In genomic region chr3:97934980-97935695, GRCh38 we compare ENCODE assay signal across 22 cellular contexts. TPM values are rescaled to one million over a fixed set of nuclear protein-coding genes. Genes with fewer than 3 reads are reported as not detected.
A peak's percentile ranks its signal among the peaks of the same experiment; 100 is the strongest.
DNase-seq lines count a peak whose midpoint lies in the region; ATAC-seq and TF ChIP-seq lines count a peak whose summit lies in the region.
"Had no signal": no experiment of that assay in that cellular context is flagged by ENCODE, and none has a peak within 500 bp of the region (broad histone marks: within the 10 kb centered on the region; RNA-seq: fewer than 3 reads in every experiment).

No MANE protein-coding gene starts in this region.

- no peak overlapping the region for H4K91ac ChIP-seq in H9 (ENCODE audit: insufficient read length, low read depth, low read length)

- WGBS in H9 (ENCODE audit: extremely low coverage, insufficient read length, low lambda C conversion rate): no CpG with 5 or more reads among the region's 3 CpGs
- 97 to 98% methylated on average over 3 of the region's 3 CpGs for WGBS in thyroid gland, 2 donors

- no peak overlapping the region for H2BK20ac ChIP-seq in H9 (ENCODE audit: low read depth, low read length, poor library complexity, severe bottlenecking)

- H3K56ac ChIP-seq in H9 (ENCODE audit: insufficient read length, low read depth, low read length): no peak overlapping the region

- no peaks in the 10 kb centered on the region for H3K9me3 ChIP-seq in H9 (ENCODE audit: control insufficient read depth, low read depth, low read length)
- H3K9me3 ChIP-seq in thyroid gland: no peaks in the 10 kb centered on the region
- H3K9me3 ChIP-seq: A549, Caco-2 had no signal

- peaks cover 11% of the 10 kb centered on the region for H3K36me3 Mint-ChIP-seq in activated naive CD8-positive, alpha-beta T cell treated with anti-CD3 and anti-CD28 coated beads, Interleukin-2, amount 50 U/mL, for 24 hours (ENCODE audit: low read depth)
- peaks cover 17% of the 10 kb centered on the region for H3K36me3 Mint-ChIP-seq in activated naive CD8-positive, alpha-beta T cell treated with anti-CD3 and anti-CD28 coated beads for 36 hours
- peaks cover 0 to 2% (median 0%) of the 10 kb centered on the region in 3 experiments; a peak in 4 of 7 replicates for H3K36me3 Mint-ChIP-seq in H9 (ENCODE audit: insufficient read depth in 1 of 3, low read depth in 3 of 3)

- H3K79me2 ChIP-seq in H9 (ENCODE audit: insufficient read depth, low read length): no peaks in the 10 kb centered on the region

- H3K23me2 ChIP-seq in H9 (ENCODE audit: insufficient read length, low read depth, low read length, poor library complexity, severe bottlenecking): no peaks in the 10 kb centered on the region

- H3K27me3 ChIP-seq in H9 (ENCODE audit: insufficient read depth, low read length) (no peaks in the 10 kb centered on the region), thyroid gland (no peaks in the 10 kb centered on the region)
- H3K27me3 ChIP-seq: BLaER1 treated with 17β-estradiol and CSF1 and Interleukin-3, amounts not matched to agents 10 nM and 100 nM had no signal

- no peak overlapping the region for H3K27ac Mint-ChIP-seq in activated naive CD8-positive, alpha-beta T cell treated with anti-CD3 and anti-CD28 coated beads, Interleukin-2, amount 50 U/mL, for 24 hours
- no peak overlapping the region for H3K27ac Mint-ChIP-seq in activated naive CD8-positive, alpha-beta T cell treated with anti-CD3 and anti-CD28 coated beads for 36 hours
- H3K27ac Mint-ChIP-seq in H9: no peak overlapping the region
- H3K27ac Mint-ChIP-seq: B cell; CD4-positive, alpha-beta T cell had no signal

- H3K4me2 ChIP-seq in H9 (ENCODE audit: insufficient read depth, insufficient read length, low read length): no peak overlapping the region
- H3K4me2 ChIP-seq: A549; BLaER1 treated with 17β-estradiol and CSF1 and Interleukin-3, amounts not matched to agents 10 nM and 100 nM had no signal

- H3K27me3 Mint-ChIP-seq in activated naive CD8-positive, alpha-beta T cell treated with anti-CD3 and anti-CD28 coated beads, Interleukin-2, amount 50 U/mL, for 24 hours: no peaks in the 10 kb centered on the region
- no peaks in the 10 kb centered on the region for H3K27me3 Mint-ChIP-seq in activated naive CD8-positive, alpha-beta T cell treated with anti-CD3 and anti-CD28 coated beads for 36 hours
- no peaks in the 10 kb centered on the region for H3K27me3 Mint-ChIP-seq in H9 (ENCODE audit: low read depth)
- H3K27me3 Mint-ChIP-seq: B cell; CD4-positive, alpha-beta T cell had no signal

- intact Hi-C loops in thyroid gland (cut with DNase I): no loop called here

- H4K8ac ChIP-seq in H9 (replicated peaks; ENCODE audit: insufficient read length, low read depth, low read length): peak overlapping the region; percentile 44

- H3K79me1 ChIP-seq in H9 (ENCODE audit: insufficient read depth, low read depth, low read length, poor library complexity, severe bottlenecking): no peaks in the 10 kb centered on the region

- H2BK15ac ChIP-seq in H9 (ENCODE audit: low read depth, low read length): no peak overlapping the region

- no peaks in the 10 kb centered on the region for H3K9me3 Mint-ChIP-seq in activated naive CD8-positive, alpha-beta T cell treated with anti-CD3 and anti-CD28 coated beads, Interleukin-2, amount 50 U/mL, for 24 hours
- H3K9me3 Mint-ChIP-seq in activated naive CD8-positive, alpha-beta T cell treated with anti-CD3 and anti-CD28 coated beads for 36 hours: no peaks in the 10 kb centered on the region
- no peaks in the 10 kb centered on the region for H3K9me3 Mint-ChIP-seq in H9
- H3K9me3 Mint-ChIP-seq: CD4-positive, alpha-beta T cell had no signal

- ATAC-seq in activated naive CD8-positive, alpha-beta T cell treated with anti-CD3 and anti-CD28 coated beads, Interleukin-2, amount 50 U/mL, for 24 hours: peak; percentile 39
- no peak for ATAC-seq in GM21381 (IDR thresholded peaks at IDR 0.05; ENCODE audit: unreplicated experiment)
- ATAC-seq: CD8-positive, alpha-beta T cell; GM12878 had no signal

- H2AK5ac ChIP-seq in H9 (ENCODE audit: insufficient read length, low read length): no peak overlapping the region

- DNase-seq in activated naive CD8-positive, alpha-beta T cell treated with anti-CD3 and anti-CD28 coated beads, Interleukin-2, amount 50 U/mL, for 24 hours: no peak
- DNase-seq in activated naive CD8-positive, alpha-beta T cell treated with anti-CD3 and anti-CD28 coated beads for 36 hours: no peak
- DNase-seq in H9 (no peak), caudate nucleus (lab: John Stamatoyannopoulos, UW) (peak in 3 of 61 donors; percentile 15 to 66 (median 33)), thyroid gland (no peak), RKO (ENCODE audit: low spot score) (no peak)
- DNase-seq: AML-193; Caco-2; Calu3; CD4-positive, alpha-beta T cell; CD8-positive, alpha-beta T cell; DMS79; DND-41; EL; GDM1 had no signal

- no peak overlapping the region for H3K23ac ChIP-seq in H9 (ENCODE audit: insufficient read length, low read depth, low read length)

- no peaks in the 10 kb centered on the region for H4K20me1 ChIP-seq in H9 (ENCODE audit: control insufficient read depth, insufficient read depth, insufficient read length)
- H4K20me1 ChIP-seq: BLaER1 treated with 17β-estradiol and CSF1 and Interleukin-3, amounts not matched to agents 10 nM and 100 nM had no signal

- no peak overlapping the region for H3T11ph ChIP-seq in H9 (ENCODE audit: low read length)

- H3K4me1 Mint-ChIP-seq in activated naive CD8-positive, alpha-beta T cell treated with anti-CD3 and anti-CD28 coated beads, Interleukin-2, amount 50 U/mL, for 24 hours: peaks cover 11% of the 10 kb centered on the region
- peaks cover 8% of the 10 kb centered on the region for H3K4me1 Mint-ChIP-seq in activated naive CD8-positive, alpha-beta T cell treated with anti-CD3 and anti-CD28 coated beads for 36 hours
- no peaks in the 10 kb centered on the region for H3K4me1 Mint-ChIP-seq in H9
- H3K4me1 Mint-ChIP-seq: B cell had no signal

- no peak overlapping the region for H3K4ac ChIP-seq in H9 (ENCODE audit: low read depth, low read length)

- H3K4me1 ChIP-seq in H9 (ENCODE audit: insufficient read depth, low read length) (no peaks in the 10 kb centered on the region), thyroid gland (peaks cover 4 to 9% of the 10 kb centered on the region in 2 donors)
- H3K4me1 ChIP-seq: A549; BLaER1 treated with 17β-estradiol and CSF1 and Interleukin-3, amounts not matched to agents 10 nM and 100 nM; Caco-2 had no signal

- H2BK5ac ChIP-seq in H9 (ENCODE audit: insufficient read length, low read length): no peak overlapping the region

- H2BK120ac ChIP-seq in H9 (ENCODE audit: low read depth, low read length, poor library complexity, severe bottlenecking): no peak overlapping the region

- no peak for TF ChIP-seq CTCF in H9 (conservative IDR thresholded peaks at IDR 0.05)
- TF ChIP-seq CTCF in thyroid gland (IDR thresholded peaks at IDR 0.05): no peak

- no peak overlapping the region for H3K4me3 ChIP-seq in thyroid gland (replicated peaks in 1 of 3)
- H3K4me3 ChIP-seq: A549; BLaER1 treated with 17β-estradiol and CSF1 and Interleukin-3, amounts not matched to agents 10 nM and 100 nM; GM12878 had no signal

- no peak overlapping the region for H3K14ac ChIP-seq in H9 (ENCODE audit: insufficient read depth, low read length)

- H3K9ac ChIP-seq in H9 (ENCODE audit: extremely low read depth, insufficient read length, low read length): no peak overlapping the region
- H3K9ac ChIP-seq: BLaER1 treated with 17β-estradiol and CSF1 and Interleukin-3, amounts not matched to agents 10 nM and 100 nM had no signal

- no peak overlapping the region for H3K27ac ChIP-seq in H9 (ENCODE audit: insufficient read length, low read depth, low read length)
- H3K27ac ChIP-seq in caudate nucleus (ENCODE audit: low read depth, low read length): peak overlapping the region; percentile 64
- peak overlapping the region; percentile 26 to 53 (median 30) for H3K27ac ChIP-seq in thyroid gland
- H3K27ac ChIP-seq: 22Rv1; A549; BLaER1 treated with 17β-estradiol and CSF1 and Interleukin-3, amounts not matched to agents 10 nM and 100 nM; C4-2B had no signal

- no peak overlapping the region for H3K18ac ChIP-seq in H9 (ENCODE audit: insufficient read length, low read depth, low read length)

- peaks cover 21 to 26% of the 10 kb centered on the region in 2 donors for H3K36me3 ChIP-seq in thyroid gland

- no peak overlapping the region for H4K5ac ChIP-seq in H9 (ENCODE audit: insufficient read length, low read depth, low read length)

- no peak overlapping the region for H3K4me3 Mint-ChIP-seq in activated naive CD8-positive, alpha-beta T cell treated with anti-CD3 and anti-CD28 coated beads, Interleukin-2, amount 50 U/mL, for 24 hours
- H3K4me3 Mint-ChIP-seq in activated naive CD8-positive, alpha-beta T cell treated with anti-CD3 and anti-CD28 coated beads for 36 hours: no peak overlapping the region
- H3K4me3 Mint-ChIP-seq in H9: no peak overlapping the region
- H3K4me3 Mint-ChIP-seq: B cell; CD4-positive, alpha-beta T cell; CD8-positive, alpha-beta T cell had no signal

- no peak for TF ChIP-seq POLR2A in thyroid gland (IDR thresholded peaks at IDR 0.05)

- no peak overlapping the region for H2AFZ ChIP-seq in H9 (ENCODE audit: low read length)

- H2BK12ac ChIP-seq in H9 (ENCODE audit: insufficient read length, low read depth, low read length): no peak overlapping the region

RNA-seq across cellular contexts. Expression of gene RIOX2, which starts 37.1 kb away (rescaled TPM):
- 10 to 100 TPM; 52.2 to 56.9 TPM for total RNA-seq in activated naive CD8-positive, alpha-beta T cell treated with anti-CD3 and anti-CD28 coated beads for 36 hours
- total RNA-seq in H9 (2021): 13.1 and 15.5 TPM in 2 replicates
- total RNA-seq in thyroid gland: 100 to 1,000 TPM in 2 of 4 donors, 10 to 100 TPM in 2; 61.6 to 109 (median 89.9) TPM
